In genomic region chr3:65945953-65946352, GRCh38 we compare ENCODE assay signal across 1 cellular context.
TF ChIP-seq lines count a peak whose summit lies in the region.

No MANE protein-coding gene starts in this region.

TF ChIP-seq in GM23338, 12 proteins besides CTCF, POLR2A, EP300 and RAD21 (continued from another document):
- TF ChIP-seq, protein P1, sequence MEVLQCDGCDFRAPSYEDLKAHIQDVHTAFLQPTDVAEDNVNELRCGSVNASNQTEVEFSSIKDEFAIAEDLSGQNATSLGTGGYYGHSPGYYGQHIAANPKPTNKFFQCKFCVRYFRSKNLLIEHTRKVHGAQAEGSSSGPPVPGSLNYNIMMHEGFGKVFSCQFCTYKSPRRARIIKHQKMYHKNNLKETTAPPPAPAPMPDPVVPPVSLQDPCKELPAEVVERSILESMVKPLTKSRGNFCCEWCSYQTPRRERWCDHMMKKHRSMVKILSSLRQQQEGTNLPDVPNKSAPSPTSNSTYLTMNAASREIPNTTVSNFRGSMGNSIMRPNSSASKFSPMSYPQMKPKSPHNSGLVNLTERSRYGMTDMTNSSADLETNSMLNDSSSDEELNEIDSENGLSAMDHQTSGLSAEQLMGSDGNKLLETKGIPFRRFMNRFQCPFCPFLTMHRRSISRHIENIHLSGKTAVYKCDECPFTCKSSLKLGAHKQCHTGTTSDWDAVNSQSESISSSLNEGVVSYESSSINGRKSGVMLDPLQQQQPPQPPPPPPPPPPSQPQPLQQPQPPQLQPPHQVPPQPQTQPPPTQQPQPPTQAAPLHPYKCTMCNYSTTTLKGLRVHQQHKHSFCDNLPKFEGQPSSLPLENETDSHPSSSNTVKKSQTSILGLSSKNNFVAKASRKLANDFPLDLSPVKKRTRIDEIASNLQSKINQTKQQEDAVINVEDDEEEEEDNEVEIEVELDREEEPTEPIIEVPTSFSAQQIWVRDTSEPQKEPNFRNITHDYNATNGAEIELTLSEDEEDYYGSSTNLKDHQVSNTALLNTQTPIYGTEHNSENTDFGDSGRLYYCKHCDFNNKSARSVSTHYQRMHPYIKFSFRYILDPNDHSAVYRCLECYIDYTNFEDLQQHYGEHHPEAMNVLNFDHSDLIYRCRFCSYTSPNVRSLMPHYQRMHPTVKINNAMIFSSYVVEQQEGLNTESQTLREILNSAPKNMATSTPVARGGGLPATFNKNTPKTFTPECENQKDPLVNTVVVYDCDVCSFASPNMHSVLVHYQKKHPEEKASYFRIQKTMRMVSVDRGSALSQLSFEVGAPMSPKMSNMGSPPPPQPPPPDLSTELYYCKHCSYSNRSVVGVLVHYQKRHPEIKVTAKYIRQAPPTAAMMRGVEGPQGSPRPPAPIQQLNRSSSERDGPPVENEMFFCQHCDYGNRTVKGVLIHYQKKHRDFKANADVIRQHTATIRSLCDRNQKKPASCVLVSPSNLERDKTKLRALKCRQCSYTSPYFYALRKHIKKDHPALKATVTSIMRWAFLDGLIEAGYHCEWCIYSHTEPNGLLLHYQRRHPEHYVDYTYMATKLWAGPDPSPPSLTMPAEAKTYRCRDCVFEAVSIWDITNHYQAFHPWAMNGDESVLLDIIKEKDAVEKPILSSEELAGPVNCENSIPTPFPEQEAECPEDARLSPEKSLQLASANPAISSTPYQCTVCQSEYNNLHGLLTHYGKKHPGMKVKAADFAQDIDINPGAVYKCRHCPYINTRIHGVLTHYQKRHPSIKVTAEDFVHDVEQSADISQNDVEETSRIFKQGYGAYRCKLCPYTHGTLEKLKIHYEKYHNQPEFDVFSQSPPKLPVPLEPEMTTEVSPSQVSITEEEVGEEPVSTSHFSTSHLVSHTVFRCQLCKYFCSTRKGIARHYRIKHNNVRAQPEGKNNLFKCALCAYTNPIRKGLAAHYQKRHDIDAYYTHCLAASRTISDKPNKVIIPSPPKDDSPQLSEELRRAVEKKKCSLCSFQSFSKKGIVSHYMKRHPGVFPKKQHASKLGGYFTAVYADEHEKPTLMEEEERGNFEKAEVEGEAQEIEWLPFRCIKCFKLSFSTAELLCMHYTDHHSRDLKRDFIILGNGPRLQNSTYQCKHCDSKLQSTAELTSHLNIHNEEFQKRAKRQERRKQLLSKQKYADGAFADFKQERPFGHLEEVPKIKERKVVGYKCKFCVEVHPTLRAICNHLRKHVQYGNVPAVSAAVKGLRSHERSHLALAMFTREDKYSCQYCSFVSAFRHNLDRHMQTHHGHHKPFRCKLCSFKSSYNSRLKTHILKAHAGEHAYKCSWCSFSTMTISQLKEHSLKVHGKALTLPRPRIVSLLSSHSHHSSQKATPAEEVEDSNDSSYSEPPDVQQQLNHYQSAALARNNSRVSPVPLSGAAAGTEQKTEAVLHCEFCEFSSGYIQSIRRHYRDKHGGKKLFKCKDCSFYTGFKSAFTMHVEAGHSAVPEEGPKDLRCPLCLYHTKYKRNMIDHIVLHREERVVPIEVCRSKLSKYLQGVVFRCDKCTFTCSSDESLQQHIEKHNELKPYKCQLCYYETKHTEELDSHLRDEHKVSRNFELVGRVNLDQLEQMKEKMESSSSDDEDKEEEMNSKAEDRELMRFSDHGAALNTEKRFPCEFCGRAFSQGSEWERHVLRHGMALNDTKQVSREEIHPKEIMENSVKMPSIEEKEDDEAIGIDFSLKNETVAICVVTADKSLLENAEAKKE (CRISPR knock-in tag; IDR thresholded peaks at IDR 0.05): no peak
TF ChIP-seq in GM23338: peak in this region for 0.
